17 cellular contexts compared by ENCODE assay signal in the genomic region with DNA sequence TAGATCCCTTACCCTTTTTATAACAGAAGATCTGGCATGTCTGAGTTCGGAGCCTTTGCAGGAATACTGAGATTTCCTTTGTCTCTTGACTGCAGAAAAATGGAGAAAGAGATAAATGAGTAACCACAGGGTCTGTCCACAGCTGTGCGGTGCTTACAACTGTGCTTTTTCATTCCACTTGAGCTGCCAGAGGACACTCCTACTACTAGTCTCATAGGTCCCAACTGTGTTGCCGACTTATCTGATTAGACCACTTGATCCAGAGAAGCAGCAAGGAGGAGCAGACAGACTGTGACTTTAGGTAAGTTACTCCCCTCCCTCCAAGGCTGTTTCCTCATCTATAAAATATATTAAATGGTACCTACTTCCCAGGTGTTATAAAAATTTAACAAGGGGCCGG. TPM values are rescaled to one million over a fixed set of nuclear protein-coding genes. Genes with fewer than 3 reads are reported as not detected.
A peak's percentile ranks its signal among the peaks of the same experiment; 100 is the strongest.
DNase-seq lines count a peak whose midpoint lies in the region; ATAC-seq and TF ChIP-seq lines count a peak whose summit lies in the region.
"Had no signal": no experiment of that assay in that cellular context is flagged by ENCODE, and none has a peak within 500 bp of the region (broad histone marks: within the 10 kb centered on the region; RNA-seq: fewer than 3 reads in every experiment).

No MANE protein-coding gene starts in this region.

- no peak overlapping the region for H3K4me3 ChIP-seq in IMR-90 (ENCODE audit: insufficient read depth, low read depth, low read length)
- H3K4me3 ChIP-seq: SK-N-MC had no signal

- H3K27ac ChIP-seq in IMR-90 (ENCODE audit: insufficient read depth, low read length): no peak overlapping the region
- H3K27ac ChIP-seq: SK-N-MC had no signal

- H3K4me1 Mint-ChIP-seq in progenitor cell of endocrine pancreas (ENCODE audit: low read depth): no peaks in the 10 kb centered on the region
- no peaks in the 10 kb centered on the region for H3K4me1 Mint-ChIP-seq in stimulated activated effector memory CD8-positive, alpha-beta T cell treated with anti-CD3 and anti-CD28 coated beads, Interleukin-12 subunit alpha, Interleukin-12 subunit beta, amount 100 ng/mL, for 72 hours

- H2BK5ac ChIP-seq in IMR-90 (ENCODE audit: low read depth, low read length, poor library complexity, severe bottlenecking): no peak overlapping the region

- no peak overlapping the region for H2BK120ac ChIP-seq in IMR-90 (ENCODE audit: low read depth, low read length)

- H3K79me1 ChIP-seq in IMR-90 (ENCODE audit: low read depth in 1 of 2, low read length in 2 of 2): no peaks in the 10 kb centered on the region

- peaks cover 2% of the 10 kb centered on the region; the same call in 1 of the 2 replicates for H3K9me1 ChIP-seq in IMR-90 (ENCODE audit: insufficient read depth, low read length)

- CTCF ChIA-PET in IMR-90 (lab: Yijun Ruan, JAX): no interaction called here

- no peak overlapping the region for H2AK9ac ChIP-seq in IMR-90 (replicated peaks; ENCODE audit: low read depth, low read length, poor library complexity)

- H3K36me3 Mint-ChIP-seq in progenitor cell of endocrine pancreas (ENCODE audit: insufficient read depth): peaks cover 31% of the 10 kb centered on the region
- H3K36me3 Mint-ChIP-seq in stimulated activated effector memory CD8-positive, alpha-beta T cell treated with anti-CD3 and anti-CD28 coated beads, Interleukin-12 subunit alpha, Interleukin-12 subunit beta, amount 100 ng/mL, for 72 hours: no peaks in the 10 kb centered on the region
- H3K36me3 Mint-ChIP-seq: CD4-positive, CD25-positive, alpha-beta regulatory T cell had no signal

- no peak overlapping the region for H3K4me2 ChIP-seq in IMR-90 (ENCODE audit: low read depth, low read length)

- no peak for TF ChIP-seq POLR2A in IMR-90 (IDR thresholded peaks at IDR 0.05; ENCODE audit: low read depth, low read length)

- no peaks in the 10 kb centered on the region for H3K4me1 ChIP-seq in IMR-90 (ENCODE audit: control insufficient read depth, insufficient read depth, low read length)

- POLR2A ChIA-PET in IMR-90 (lab: Charles Lee; ENCODE audit: unreplicated experiment): no interaction called here

- H2BK15ac ChIP-seq in IMR-90 (ENCODE audit: low read depth, low read length): no peak overlapping the region

- H3K23ac ChIP-seq in IMR-90 (ENCODE audit: low read depth, low read length): no peak overlapping the region

- H3K9ac ChIP-seq in IMR-90 (ENCODE audit: low read depth, low read length): no peak overlapping the region

- H3K27me3 Mint-ChIP-seq in progenitor cell of endocrine pancreas: no peaks in the 10 kb centered on the region

- H4K8ac ChIP-seq in IMR-90 (ENCODE audit: low read depth in 2 of 2, low read length in 2 of 2): no peak overlapping the region

- no peak overlapping the region for H2AK5ac ChIP-seq in IMR-90 (ENCODE audit: low read depth, low read length)

- H3K27ac Mint-ChIP-seq in progenitor cell of endocrine pancreas: peak overlapping the region; percentile 6
- no peak overlapping the region for H3K27ac Mint-ChIP-seq in stimulated activated effector memory CD8-positive, alpha-beta T cell treated with anti-CD3 and anti-CD28 coated beads, Interleukin-12 subunit alpha, Interleukin-12 subunit beta, amount 100 ng/mL, for 72 hours

- no peak overlapping the region for H4K5ac ChIP-seq in IMR-90 (ENCODE audit: low read depth, low read length)

- no peaks in the 10 kb centered on the region for H3K9me3 Mint-ChIP-seq in progenitor cell of endocrine pancreas (ENCODE audit: low read depth)
- no peaks in the 10 kb centered on the region for H3K9me3 Mint-ChIP-seq in stimulated activated effector memory CD8-positive, alpha-beta T cell treated with anti-CD3 and anti-CD28 coated beads, Interleukin-12 subunit alpha, Interleukin-12 subunit beta, amount 100 ng/mL, for 72 hours

- TF ChIP-seq CTCF in IMR-90 (conservative IDR thresholded peaks at IDR 0.05; ENCODE audit: low read depth, low read length): no peak
- TF ChIP-seq CTCF in progenitor cell of endocrine pancreas (IDR thresholded peaks at IDR 0.05; ENCODE audit: unreplicated experiment): no peak

- in situ Hi-C loops in IMR-90 (cut with MboI; ENCODE audit: low sequenced_read_pairs): no loop called here
- in situ Hi-C loops in SK-MEL-5 (cut with HindIII; ENCODE audit: low pct_unique_long_range_greater_than_20kb, low sequenced_read_pairs): no loop called here

- H3K18ac ChIP-seq in IMR-90 (ENCODE audit: low read depth, low read length): no peak overlapping the region

- H2BK20ac ChIP-seq in IMR-90 (ENCODE audit: low read depth, low read length): no peak overlapping the region

- TF ChIP-seq RAD21 in IMR-90 (IDR thresholded peaks at IDR 0.05; ENCODE audit: low read length): no peak

- intact Hi-C loops in IMR-90 (cut with micrococcal nuclease): no loop called here
- intact Hi-C loops in left colon (cut with DNase I, micrococcal nuclease): no loop called here

- no peak overlapping the region for H4K91ac ChIP-seq in IMR-90 (ENCODE audit: insufficient read depth, low read depth, low read length)

- dilution Hi-C loops in IMR-90 (cut with HindIII; ENCODE audit: low sequenced_read_pairs, unreplicated experiment): no loop called here

- no peak overlapping the region for H3K4ac ChIP-seq in IMR-90 (ENCODE audit: low read depth, low read length)

- H3K4me3 Mint-ChIP-seq in progenitor cell of endocrine pancreas (ENCODE audit: low read depth): no peak overlapping the region
- H3K4me3 Mint-ChIP-seq in stimulated activated effector memory CD8-positive, alpha-beta T cell treated with anti-CD3 and anti-CD28 coated beads, Interleukin-12 subunit alpha, Interleukin-12 subunit beta, amount 100 ng/mL, for 72 hours: no peak overlapping the region
- H3K4me3 Mint-ChIP-seq: CD4-positive, CD25-positive, alpha-beta regulatory T cell had no signal

- no TSS peak for BruUV-seq in IMR-90 (replicated peaks; lab: Mats Ljungman, UMichigan)

- DNase-seq in IMR-90 (peak; percentile 18), SK-MEL-5 (ENCODE audit: low read depth, low spot score) (peak; percentile 34), left colon (no peak), progenitor cell of endocrine pancreas (ENCODE audit: low spot score, unreplicated experiment) (no peak), SIG-M5 (lab: John Stamatoyannopoulos, UW) (no peak)
- no peak for DNase-seq in stimulated activated effector memory CD8-positive, alpha-beta T cell treated with anti-CD3 and anti-CD28 coated beads, Interleukin-12 subunit alpha, Interleukin-12 subunit beta, amount 100 ng/mL, for 72 hours (ENCODE audit: low spot score in 2 of 2)
- DNase-seq: CD4-positive, CD25-positive, alpha-beta regulatory T cell; H7; Kasumi-1; NCI-H1105; NCI-H1694 treated with DMSO at 0.1 percent for 48 hours; NCI-H2107; NCI-H226; NCI-H524 treated with DMSO at 0.1 percent for 48 hours; PC-3 had no signal

- peaks cover 6% of the 10 kb centered on the region for H3K36me3 ChIP-seq in IMR-90 (ENCODE audit: control insufficient read depth, insufficient read depth, low read length)

- no peaks in the 10 kb centered on the region for H3K9me3 ChIP-seq in IMR-90 (ENCODE audit: control insufficient read depth, insufficient read depth, low read length)

- no peak overlapping the region for H2AFZ ChIP-seq in IMR-90 (replicated peaks; ENCODE audit: low read length, poor library complexity)

- ATAC-seq in IMR-90 (ENCODE audit: low read depth): no peak
- peak; percentile 68 for ATAC-seq in left colon
- no peak for ATAC-seq in GM21576 (IDR thresholded peaks at IDR 0.05; ENCODE audit: unreplicated experiment)
- ATAC-seq in stimulated activated effector memory CD8-positive, alpha-beta T cell treated with anti-CD3 and anti-CD28 coated beads, Interleukin-12 subunit alpha, Interleukin-12 subunit beta, amount 100 ng/mL, for 72 hours: no peak
- ATAC-seq: PC-3 had no signal

- no CpG with 5 or more reads among the region's 4 CpGs for WGBS in IMR-90 (ENCODE audit: extremely low coverage in 2 of 2, insufficient read length in 1 of 2), 2 experiments

- no peak overlapping the region for H3K14ac ChIP-seq in IMR-90 (replicated peaks; ENCODE audit: low read depth, low read length)

- no peaks in the 10 kb centered on the region for H3K27me3 ChIP-seq in IMR-90 (ENCODE audit: control insufficient read depth, insufficient read depth, low read length)

- H4K20me1 ChIP-seq in IMR-90 (ENCODE audit: insufficient read depth, low read length): no peaks in the 10 kb centered on the region

- H3K56ac ChIP-seq in IMR-90 (ENCODE audit: extremely low read depth, insufficient read depth, low read length): no peak overlapping the region

TF ChIP-seq in IMR-90, 13 proteins besides CTCF, POLR2A, EP300 and RAD21 (continues in another document):
- no peak for TF ChIP-seq FOS (IDR thresholded peaks at IDR 0.05; ENCODE audit: low read depth, low read length)

RNA-seq across cellular contexts. Expression of a gene that starts 17.5 kb away (rescaled TPM):
- total RNA-seq in IMR-90 (2012; rRNA removed): 1.1 and 1.3 TPM in 2 replicates
- polyA plus RNA-seq in IMR-90 (2012; rRNA removed): 1.1 and 1.4 TPM in 2 replicates
- 0.06 and 0.08 TPM in 2 replicates for polyA plus RNA-seq in IMR-90 (2012; cell fraction: cytosol; rRNA removed)
- polyA plus RNA-seq in IMR-90 (2012; cell fraction: nucleus; rRNA removed; ENCODE audit: low replicate concordance): 1.7 and 6.5 TPM in 2 replicates
- 1.2 and 1.8 TPM in 2 replicates for total RNA-seq in SK-MEL-5 (2014; rRNA removed; shearing (Covaris generic))
- polyA plus RNA-seq in SK-MEL-5 (2015; cell fraction: cytosol; rRNA removed): 0.23 and 0.40 TPM in 2 replicates
- polyA plus RNA-seq in SK-MEL-5 (2015; cell fraction: nucleus; rRNA removed): 7.8 and 10.8 TPM in 2 replicates
- total RNA-seq in left colon: under 1 TPM; 0.50 to 0.82 TPM
- 18.3 and 18.6 TPM in 2 replicates for total RNA-seq in progenitor cell of endocrine pancreas
- total RNA-seq: CD4-positive, CD25-positive, alpha-beta regulatory T cell had no signal
- polyA plus RNA-seq: CD4-positive, CD25-positive, alpha-beta regulatory T cell had no signal

RNA-seq across cellular contexts. Expression of a gene that starts 17.7 kb away (rescaled TPM):
- total RNA-seq in IMR-90 (2012; rRNA removed) (13.8 and 14.2 TPM in 2 replicates), left colon (10 to 100 TPM; 21.5 to 28.7 TPM), progenitor cell of endocrine pancreas (46.1 and 50.5 TPM in 2 replicates)
- polyA plus RNA-seq in IMR-90 (2012; rRNA removed): 25.4 and 30.0 TPM in 2 replicates
- 16.5 and 23.9 TPM in 2 replicates for polyA plus RNA-seq in IMR-90 (2012; cell fraction: cytosol; rRNA removed)
- 8.7 and 26.5 TPM in 2 replicates for polyA plus RNA-seq in IMR-90 (2012; cell fraction: nucleus; rRNA removed; ENCODE audit: low replicate concordance)
- 12.1 and 14.9 TPM in 2 replicates for total RNA-seq in SK-MEL-5 (2014; rRNA removed; shearing (Covaris generic))
- 15.5 and 22.3 TPM in 2 replicates for polyA plus RNA-seq in SK-MEL-5 (2015; cell fraction: cytosol; rRNA removed)
- polyA plus RNA-seq in SK-MEL-5 (2015; cell fraction: nucleus; rRNA removed): 20.8 and 22.8 TPM in 2 replicates

RNA-seq across cellular contexts. Expression of a gene that starts 43.0 kb away (rescaled TPM):
- total RNA-seq in IMR-90 (2012; rRNA removed) (78.0 and 139 TPM in 2 replicates), left colon (10 to 100 TPM; 85.0 to 98.7 TPM), progenitor cell of endocrine pancreas (68.7 and 76.5 TPM in 2 replicates)
- polyA plus RNA-seq in IMR-90 (2012; rRNA removed): 31.9 and 38.7 TPM in 2 replicates
- polyA plus RNA-seq in IMR-90 (2012; cell fraction: cytosol; rRNA removed): 23.3 and 33.4 TPM in 2 replicates
- 3.9 and 15.0 TPM in 2 replicates for polyA plus RNA-seq in IMR-90 (2012; cell fraction: nucleus; rRNA removed; ENCODE audit: low replicate concordance)
- total RNA-seq in SK-MEL-5 (2014; rRNA removed; shearing (Covaris generic)): 78.4 and 102 TPM in 2 replicates
- polyA plus RNA-seq in SK-MEL-5 (2015; cell fraction: cytosol; rRNA removed): 71.7 and 99.0 TPM in 2 replicates
- polyA plus RNA-seq in SK-MEL-5 (2015; cell fraction: nucleus; rRNA removed): 15.7 and 23.1 TPM in 2 replicates

Comparison
In these comparisons a context has a peak if more than half of its experiments do, and no peak if none do; other contexts are left out.
1. DNase-seq: peak in IMR-90 (single experiment) and SK-MEL-5 (single experiment); none in left colon (0 of 2), progenitor cell of endocrine pancreas (single experiment), SIG-M5 (single experiment) and stimulated activated effector memory CD8-positive, alpha-beta T cell treated with anti-CD3 and anti-CD28 coated beads, Interleukin-12 subunit alpha, Interleukin-12 subunit beta, amount 100 ng/mL, for 72 hours (0 of 2).